8 cellular contexts compared by ENCODE assay signal in genomic region chr11:126607374-126607773, GRCh38.
DNase-seq lines count a peak whose midpoint lies in the region; ATAC-seq, FAIRE-seq and TF ChIP-seq lines count a peak whose summit lies in the region.
"Had no signal": no experiment of that assay in that cellular context is flagged by ENCODE, and none has a peak within 500 bp of the region (broad histone marks: within the 10 kb centered on the region; RNA-seq: fewer than 3 reads in every experiment).

No MANE protein-coding gene starts in this region.

- H3K4me1 ChIP-seq in kidney (ENCODE audit: control insufficient read depth in 1 of 2, insufficient read depth in 1 of 2, low read depth in 1 of 2, low read length in 2 of 2) (peaks cover 3 to 5% of the 10 kb centered on the region in 2 donors), transverse colon (no peaks in the 10 kb centered on the region)

- peak overlapping the region in 4 of 5 experiments; percentile 80 to 89 (median 86) for H3K27ac Mint-ChIP-seq in brain
- H3K27ac Mint-ChIP-seq: activated naive CD4-positive, alpha-beta T cell treated with anti-CD3 and anti-CD28 coated beads, Interleukin-2, amount 50 U/mL, for 24 hours had no signal

- H3K36me3 ChIP-seq in kidney (ENCODE audit: control insufficient read depth in 1 of 2, insufficient read depth in 2 of 2, low read length in 2 of 2) (no peaks in the 10 kb centered on the region), transverse colon (no peaks in the 10 kb centered on the region)

- H3K27me3 ChIP-seq in transverse colon: peaks cover 22% of the 10 kb centered on the region

- H3K9me3 Mint-ChIP-seq in brain: peaks cover 0 to 5% (median 0%) of the 10 kb centered on the region in 5 experiments
- H3K9me3 Mint-ChIP-seq: activated naive CD4-positive, alpha-beta T cell treated with anti-CD3 and anti-CD28 coated beads, Interleukin-2, amount 50 U/mL, for 24 hours had no signal

- H3K36me3 Mint-ChIP-seq in brain: no peaks in the 10 kb centered on the region
- H3K36me3 Mint-ChIP-seq: activated naive CD4-positive, alpha-beta T cell treated with anti-CD3 and anti-CD28 coated beads, Interleukin-2, amount 50 U/mL, for 24 hours had no signal

- FAIRE-seq in kidney (lab: Jason Lieb, UNC): no peak

- TF ChIP-seq CTCF in HFF-Myc (IDR thresholded peaks at IDR 0.05; ENCODE audit: low read depth, low read length, missing control alignments) (peak; percentile 85), brain (conservative IDR thresholded peaks at IDR 0.05) (peak; percentile 87 to 90), kidney (IDR thresholded peaks at IDR 0.05; ENCODE audit: borderline replicate concordance, extremely low read depth, insufficient read depth) (peak; percentile 76), transverse colon (IDR thresholded peaks at IDR 0.05) (peak; percentile 42 to 49 (median 43))

- H3K9ac ChIP-seq in kidney (ENCODE audit: low read length in 2 of 2): no peak overlapping the region

- DNase-seq in GM03348 (ENCODE audit: low spot score): peak; percentile 94
- peak; percentile 55 for DNase-seq in HFF-Myc (ENCODE audit: extremely low read depth, low read depth)
- DNase-seq in NCI-H460 (ENCODE audit: extremely low read depth, low read depth): peak; percentile 21
- no peak for DNase-seq in kidney
- peak; percentile 25 for DNase-seq in transverse colon

- 0 to 11% methylated on average over 2 to 8 of the region's 8 CpGs for WGBS in transverse colon (ENCODE audit: low coverage in 1 of 2), 2 donors

- H3K27ac ChIP-seq in kidney (ENCODE audit: low read depth in 2 of 2, low read length in 2 of 2) (no peak overlapping the region), transverse colon (no peak overlapping the region)

- peaks cover 81% of the 10 kb centered on the region for H3K4me1 Mint-ChIP-seq in brain
- H3K4me1 Mint-ChIP-seq: activated naive CD4-positive, alpha-beta T cell treated with anti-CD3 and anti-CD28 coated beads, Interleukin-2, amount 50 U/mL, for 24 hours had no signal

- peak overlapping the region in 4 of 5 experiments; percentile 1 to 41 (median 36) for H3K4me3 Mint-ChIP-seq in brain
- H3K4me3 Mint-ChIP-seq: activated naive CD4-positive, alpha-beta T cell treated with anti-CD3 and anti-CD28 coated beads, Interleukin-2, amount 50 U/mL, for 24 hours had no signal

- no peaks in the 10 kb centered on the region for H3K9me3 ChIP-seq in kidney (ENCODE audit: control insufficient read depth in 1 of 2, low read length in 2 of 2)
- H3K9me3 ChIP-seq in transverse colon: no peaks in the 10 kb centered on the region

- H3K27me3 Mint-ChIP-seq in brain: peaks cover 3% of the 10 kb centered on the region

- ATAC-seq in HG02763 (IDR thresholded peaks at IDR 0.05; ENCODE audit: unreplicated experiment): no peak

- H3K4me3 ChIP-seq in HFF-Myc (replicated peaks; ENCODE audit: low read depth, low read length) (no peak overlapping the region), kidney (ENCODE audit: low read length in 2 of 2) (no peak overlapping the region), transverse colon (no peak overlapping the region)

- intact Hi-C loops in kidney (cut with DNase I): no loop called here
- intact Hi-C loops in transverse colon (cut with DNase I; ENCODE audit: low total_unique reads): no loop called here

- TF ChIP-seq EP300 in transverse colon (IDR thresholded peaks at IDR 0.05; ENCODE audit: low read depth): no peak

- in situ Hi-C loops in transverse colon (cut with MboI; ENCODE audit: low pct_ligation_motif_present in 1 of 4, low pct_unique_long_range_greater_than_20kb in 1 of 4, low sequenced_read_pairs in 3 of 4): no loop called here

- no peak for TF ChIP-seq POLR2A in transverse colon (IDR thresholded peaks at IDR 0.05)
